Comparison of ENCODE assay signal across 1 cellular context in genomic region chr6:136586295-136586694, GRCh38.
TF ChIP-seq lines count a peak whose summit lies in the region.

No MANE protein-coding gene starts in this region.

TF ChIP-seq in HepG2, 621 proteins besides CTCF, POLR2A, EP300 and RAD21 (continued from another document):
- TF ChIP-seq MAFK (conservative IDR thresholded peaks at IDR 0.05 in 1 of 2, IDR thresholded peaks at IDR 0.05 in 1 of 2; ENCODE audit: low read length in 2 of 2) (0 out of 4 replicates have a peak, but pooled peaks of 1 of the 2 experiments have one; percentile 1), CREB1 (IDR thresholded peaks at IDR 0.05) (peak; percentile 75), CREB1 (CRISPR knock-in tag; IDR thresholded peaks at IDR 0.05) (no peak), ZNF569 (CRISPR knock-in tag; IDR thresholded peaks at IDR 0.05; ENCODE audit: borderline replicate concordance) (no peak), TRIM24 (CRISPR knock-in tag; IDR thresholded peaks at IDR 0.05) (no peak), ZGPAT (CRISPR knock-in tag; IDR thresholded peaks at IDR 0.05) (no peak), MAFF (IDR thresholded peaks at IDR 0.05; ENCODE audit: low read depth, low read length) (0 out of 2 replicates have a peak, but pooled peaks have one; percentile 1)
TF ChIP-seq in HepG2: peak in this region for 4.
